Comparison of ENCODE assay signal across 1 cellular context in the genomic region with DNA sequence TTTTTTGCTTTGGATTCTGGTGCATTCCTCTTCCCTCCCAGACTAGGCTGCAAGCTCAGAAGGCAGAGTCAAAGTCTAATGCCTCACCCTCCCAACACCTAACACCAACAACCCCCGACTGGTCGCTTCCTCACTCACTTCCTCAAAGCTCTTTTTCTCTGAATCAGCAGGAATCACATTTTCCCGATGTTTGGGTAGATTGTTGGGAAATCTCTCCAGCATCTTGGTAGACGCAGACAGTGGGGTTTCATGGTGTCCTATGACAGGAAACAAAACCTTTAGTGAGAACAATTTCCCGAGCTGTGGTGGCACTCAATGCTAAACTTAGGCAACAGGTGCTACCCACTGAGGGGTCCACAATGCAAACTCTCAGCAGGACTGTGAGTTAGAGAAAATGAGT.
TF ChIP-seq lines count a peak whose summit lies in the region.

No MANE protein-coding gene starts in this region.

TF ChIP-seq in GM12878, 131 proteins besides CTCF, POLR2A, EP300 and RAD21:
- no peak for TF ChIP-seq RELA (IDR thresholded peaks at IDR 0.05; ENCODE audit: borderline replicate concordance, partially characterized antibody)
- TF ChIP-seq MTA3 (IDR thresholded peaks at IDR 0.05; ENCODE audit: borderline replicate concordance, low read length) = 0 out of 2 replicates have a peak, but pooled peaks have one; percentile 10
- no peak for TF ChIP-seq SREBF1 (IDR thresholded peaks at IDR 0.05; ENCODE audit: low read length)
TF ChIP-seq in GM12878: peak in this region for 1.
